Comparison of ENCODE assay signal across 7 cellular contexts in genomic region chr9:137025120-137025966, GRCh38. TPM values are rescaled to one million over a fixed set of nuclear protein-coding genes. Genes with fewer than 3 reads are reported as not detected.
DNase-seq lines count a peak whose midpoint lies in the region; ATAC-seq and TF ChIP-seq lines count a peak whose summit lies in the region.

No MANE protein-coding gene starts in this region.

- H3K27me3 ChIP-seq in Karpas-422 (ENCODE audit: low read length) (no peaks in the 10 kb centered on the region), spleen (replicated peaks in 1 of 7) (no peaks in the 10 kb centered on the region)

- TF ChIP-seq CTCF in spleen (IDR thresholded peaks at IDR 0.05 in 8 of 11, conservative IDR thresholded peaks at IDR 0.05 in 3 of 11) = no peak

- H3K4me3 ChIP-seq in Karpas-422 (ENCODE audit: low read length) (no peak overlapping the region), spleen (no peak overlapping the region)

- no peak for TF ChIP-seq POLR2A in spleen (IDR thresholded peaks at IDR 0.05)
- no peak for TF ChIP-seq POLR2A in GM18505 (IDR thresholded peaks at IDR 0.05; ENCODE audit: borderline replicate concordance, extremely low read depth, insufficient read depth, insufficient read length)

- H3K36me3 ChIP-seq in Karpas-422 (ENCODE audit: insufficient read depth, low read length) (no peaks in the 10 kb centered on the region), spleen (peaks cover 0 to 18% (median 3%) of the 10 kb centered on the region in 6 donors)

- no peak overlapping the region for H3K9ac ChIP-seq in Karpas-422 (ENCODE audit: low read length)

- ATAC-seq in GM18505 (IDR thresholded peaks at IDR 0.05; ENCODE audit: unreplicated experiment) = no peak

- intact Hi-C loops in spleen (cut with DNase I; ENCODE audit: low total_unique reads) (no loop called here), posterior vena cava (cut with DNase I) (loop anchor here in 1 of 2 donors (5.0 kb wide), 1 partner anchor 238 kb away; no protein-coding TSS in a partner anchor)

- no peaks in the 10 kb centered on the region for H3K79me2 ChIP-seq in Karpas-422 (ENCODE audit: low read length)

- H3K4me1 ChIP-seq in Karpas-422 (ENCODE audit: low read length) (peaks cover 23% of the 10 kb centered on the region), spleen (peaks cover 25 to 83% (median 59%) of the 10 kb centered on the region in 6 donors)

- no peaks in the 10 kb centered on the region for H3K9me2 ChIP-seq in Karpas-422 (replicated peaks; ENCODE audit: insufficient read depth, low read length)

- H3K9me3 ChIP-seq in Karpas-422 (ENCODE audit: low read length) (no peaks in the 10 kb centered on the region), spleen (no peaks in the 10 kb centered on the region)

- no peak overlapping the region for H3K27ac ChIP-seq in Karpas-422 (ENCODE audit: low read length)
- H3K27ac ChIP-seq in spleen = peak overlapping the region in 3 of 8 donors; percentile 8 to 93 (median 13)

- DNase-seq in Karpas-422 (peak; percentile 89), NCI-H526 (lab: John Stamatoyannopoulos, UW) (peak; percentile 72 to 93), foreskin melanocyte (peak; percentile 42), spleen (peak; percentile 87), posterior vena cava (ENCODE audit: low spot score) (no peak)
- no peak for DNase-seq in activated CD4-positive, alpha-beta T cell treated with anti-CD3 and anti-CD28 coated beads, Interleukin-2, amount 50 U/mL, for 48 hours

- peak overlapping the region; percentile 27 for H3K4me2 ChIP-seq in Karpas-422 (ENCODE audit: low read depth, low read length, poor library complexity, severe bottlenecking)

- no peak overlapping the region for H2AFZ ChIP-seq in Karpas-422 (ENCODE audit: low read length)

- 69 to 87% (median 80%) methylated on average over 22 to 32 of the region's 32 CpGs for whole genome bisulfite sequencing in spleen, 5 donors

- no peaks in the 10 kb centered on the region; the same call in 1 of the 2 replicates for H4K20me1 ChIP-seq in Karpas-422 (ENCODE audit: insufficient read depth, low read depth, low read length)

RNA-seq across cellular contexts. Expression of gene ABCA2, which starts 2.7 kb away (rescaled TPM):
- total RNA-seq in Karpas-422 (2014; rRNA removed; shearing (Covaris generic); ENCODE audit: low replicate concordance) = 2.4 and 6.4 TPM in 2 replicates
- total RNA-seq in spleen = 10 to 100 TPM; 36.3 to 97.5 (median 59.0) TPM
- polyA plus RNA-seq in spleen = 10 to 100 TPM; 11.9 to 38.6 (median 19.6) TPM
- 10 to 100 TPM; 30.8 to 32.8 TPM for total RNA-seq in posterior vena cava

RNA-seq across cellular contexts. Expression of gene FUT7, which starts 6.5 kb away (rescaled TPM):
- total RNA-seq in Karpas-422 (2014; rRNA removed; shearing (Covaris generic); ENCODE audit: low replicate concordance) = not detected in 2 replicates
- 10 to 100 TPM in 2 of 7 donors, 1 to 10 TPM in 5; 5.5 to 14.9 (median 6.7) TPM for total RNA-seq in spleen
- 1 to 10 TPM; 4.0 to 6.9 (median 4.8) TPM for polyA plus RNA-seq in spleen
- total RNA-seq in posterior vena cava = under 1 TPM; 0.24 to 0.32 TPM

RNA-seq across cellular contexts. Expression of gene NPDC1, which starts 20.6 kb away (rescaled TPM):
- not detected in 2 replicates for total RNA-seq in Karpas-422 (2014; rRNA removed; shearing (Covaris generic); ENCODE audit: low replicate concordance)
- total RNA-seq in spleen = 100 to 1,000 TPM in 5 of 7 donors, 10 to 100 TPM in 2; 86.3 to 197 (median 111) TPM
- 100 to 1,000 TPM; 104 to 358 (median 256) TPM for polyA plus RNA-seq in spleen
- 100 to 1,000 TPM; 129 to 133 TPM for total RNA-seq in posterior vena cava

RNA-seq across cellular contexts. Expression of gene ENTPD2, which starts 28.5 kb away (rescaled TPM):
- not detected in 2 replicates for total RNA-seq in Karpas-422 (2014; rRNA removed; shearing (Covaris generic); ENCODE audit: low replicate concordance)
- under 1 TPM in 2 of 7 donors, not detected in 5; 0.32 to 0.40 TPM for total RNA-seq in spleen
- under 1 TPM in 2 of 3 donors, not detected in 1; 0.11 to 0.58 TPM for polyA plus RNA-seq in spleen
- 1 to 10 TPM in 1 of 2 donors, under 1 TPM in 1; 0.48 to 1.2 TPM for total RNA-seq in posterior vena cava

RNA-seq across cellular contexts. Expression of gene CLIC3, which starts 29.0 kb away (rescaled TPM):
- total RNA-seq in Karpas-422 (2014; rRNA removed; shearing (Covaris generic); ENCODE audit: low replicate concordance) = not detected in 2 replicates
- total RNA-seq in spleen (10 to 100 TPM in 1 of 7 donors, 1 to 10 TPM in 6; 3.5 to 10.7 (median 5.5) TPM), posterior vena cava (1 to 10 TPM; 1.9 to 3.8 TPM)
- polyA plus RNA-seq in spleen = 1 to 10 TPM; 2.9 to 7.2 (median 5.3) TPM

Comparison
In these comparisons a context has a peak if more than half of its experiments do, and no peak if none do; other contexts are left out.
1. DNase-seq: peak in Karpas-422 (single experiment), NCI-H526 (2 of 2), foreskin melanocyte (single experiment) and spleen (single experiment); none in activated CD4-positive, alpha-beta T cell treated with anti-CD3 and anti-CD28 coated beads, Interleukin-2, amount 50 U/mL, for 48 hours (0 of 2) and posterior vena cava (single experiment).
2. RNA of gene NPDC1, which starts 20.6 kb away (total RNA-seq): 129 to 133 TPM in posterior vena cava and 86.3 to 197 TPM in spleen; not detected in Karpas-422; every median in the first group is over 10 times any median in the second.